8 cellular contexts compared by ENCODE assay signal in genomic region chr10:79066460-79067240, GRCh38. TPM values are rescaled to one million over a fixed set of nuclear protein-coding genes. Genes with fewer than 3 reads are reported as not detected.
DNase-seq lines count a peak whose midpoint lies in the region; ATAC-seq and TF ChIP-seq lines count a peak whose summit lies in the region.

No MANE protein-coding gene starts in this region.

- peak; percentile 20 for TF ChIP-seq CTCF in astrocyte of the cerebellum (IDR thresholded peaks at IDR 0.05; ENCODE audit: low read depth, low read length, missing control alignments)

- H3K4me1 Mint-ChIP-seq in activated naive CD4-positive, alpha-beta T cell treated with anti-CD3 and anti-CD28 coated beads for 36 hours (ENCODE audit: low read depth), result peaks cover 36% of the 10 kb centered on the region
- peaks cover 20 to 27% of the 10 kb centered on the region in 2 donors for H3K4me1 Mint-ChIP-seq in immature natural killer cell
- H3K4me1 Mint-ChIP-seq in stimulated activated memory B cell treated with anti-CD40 and anti-IgM and Interleukin-4, amounts not matched to agents 10 μg/mL and 1 μg/mL and 100 μg/mL, for 72 hours, result peaks cover 30% of the 10 kb centered on the region

- intact Hi-C loops in activated naive CD4-positive, alpha-beta T cell treated with anti-CD3 and anti-CD28 coated beads for 36 hours (cut with micrococcal nuclease), result loop anchor here (5.0 kb wide), 4 partner anchors 256 to 1034 kb away; partner anchors contain the start of gene RPS24

- H3K36me3 Mint-ChIP-seq in activated naive CD4-positive, alpha-beta T cell treated with anti-CD3 and anti-CD28 coated beads for 36 hours (ENCODE audit: low read depth), result no peaks in the 10 kb centered on the region
- H3K36me3 Mint-ChIP-seq in activated naive CD4-positive, alpha-beta T cell treated with anti-CD3 and anti-CD28 coated beads, Interleukin-2, amount 50 U/mL, for 72 hours, result no peaks in the 10 kb centered on the region
- no peaks in the 10 kb centered on the region for H3K36me3 Mint-ChIP-seq in immature natural killer cell
- H3K36me3 Mint-ChIP-seq in stimulated activated memory B cell treated with anti-CD40 and anti-IgM and Interleukin-4, amounts not matched to agents 10 μg/mL and 1 μg/mL and 100 μg/mL, for 72 hours, result no peaks in the 10 kb centered on the region

- H3K4me3 Mint-ChIP-seq in activated naive CD4-positive, alpha-beta T cell treated with anti-CD3 and anti-CD28 coated beads for 36 hours, result peak overlapping the region; percentile 29
- peak overlapping the region; percentile 53 to 94 (median 62) for H3K4me3 Mint-ChIP-seq in immature natural killer cell
- peak overlapping the region; percentile 78 for H3K4me3 Mint-ChIP-seq in stimulated activated memory B cell treated with anti-CD40 and anti-IgM and Interleukin-4, amounts not matched to agents 10 μg/mL and 1 μg/mL and 100 μg/mL, for 72 hours

- peak; percentile 44 for DNase-seq in activated naive CD4-positive, alpha-beta T cell treated with anti-CD3 and anti-CD28 coated beads for 36 hours
- DNase-seq in activated naive CD4-positive, alpha-beta T cell treated with anti-CD3 and anti-CD28 coated beads, Interleukin-2, amount 50 U/mL, for 72 hours (ENCODE audit: low spot score in 2 of 2), result no peak
- peak; percentile 58 for DNase-seq in NCI-H146 treated with DMSO at 0.1 percent for 48 hours (lab: John Stamatoyannopoulos, UW; ENCODE audit: unreplicated experiment)
- DNase-seq in astrocyte of the cerebellum (ENCODE audit: low read depth), result no peak
- no peak for DNase-seq in immature natural killer cell
- no peak for DNase-seq in NCI-H187 (lab: John Stamatoyannopoulos, UW)

- no peak for ATAC-seq in activated naive CD4-positive, alpha-beta T cell treated with anti-CD3 and anti-CD28 coated beads, Interleukin-2, amount 50 U/mL, for 72 hours
- ATAC-seq in stimulated activated memory B cell treated with anti-CD40 and anti-IgM and Interleukin-4, amounts not matched to agents 10 μg/mL and 1 μg/mL and 100 μg/mL, for 72 hours, result no peak
- no peak for ATAC-seq in GM19397 (IDR thresholded peaks at IDR 0.05; ENCODE audit: unreplicated experiment)

- CTCF ChIA-PET in activated naive CD4-positive, alpha-beta T cell treated with anti-CD3 and anti-CD28 coated beads for 36 hours (lab: Charles Lee), result interaction anchor here (0.7 to 1.3 kb wide), 3 partner anchors 9 to 366 kb away, joined by 3 read pairs; no protein-coding TSS in a partner anchor

- H3K27ac Mint-ChIP-seq in activated naive CD4-positive, alpha-beta T cell treated with anti-CD3 and anti-CD28 coated beads for 36 hours, result no peak overlapping the region
- H3K27ac Mint-ChIP-seq in activated naive CD4-positive, alpha-beta T cell treated with anti-CD3 and anti-CD28 coated beads, Interleukin-2, amount 50 U/mL, for 72 hours, result no peak overlapping the region
- peak overlapping the region in 5 of 6 donors; percentile 14 to 48 (median 35) for H3K27ac Mint-ChIP-seq in immature natural killer cell
- peak overlapping the region; percentile 18 for H3K27ac Mint-ChIP-seq in stimulated activated memory B cell treated with anti-CD40 and anti-IgM and Interleukin-4, amounts not matched to agents 10 μg/mL and 1 μg/mL and 100 μg/mL, for 72 hours

- peaks cover 5% of the 10 kb centered on the region for H3K27me3 Mint-ChIP-seq in activated naive CD4-positive, alpha-beta T cell treated with anti-CD3 and anti-CD28 coated beads for 36 hours (ENCODE audit: low read depth)
- H3K27me3 Mint-ChIP-seq in immature natural killer cell (ENCODE audit: low read depth in 3 of 3), result peaks cover 4 to 11% (median 6%) of the 10 kb centered on the region in 3 donors
- peaks cover 19% of the 10 kb centered on the region for H3K27me3 Mint-ChIP-seq in stimulated activated memory B cell treated with anti-CD40 and anti-IgM and Interleukin-4, amounts not matched to agents 10 μg/mL and 1 μg/mL and 100 μg/mL, for 72 hours

- in situ Hi-C loops in astrocyte of the cerebellum (cut with HindIII; ENCODE audit: low sequenced_read_pairs), result no loop called here

- H3K4me3 ChIP-seq in astrocyte of the cerebellum (ENCODE audit: low read depth, low read length), result peak overlapping the region; percentile 98

- H3K9me3 Mint-ChIP-seq in activated naive CD4-positive, alpha-beta T cell treated with anti-CD3 and anti-CD28 coated beads for 36 hours, result no peaks in the 10 kb centered on the region
- no peaks in the 10 kb centered on the region for H3K9me3 Mint-ChIP-seq in activated naive CD4-positive, alpha-beta T cell treated with anti-CD3 and anti-CD28 coated beads, Interleukin-2, amount 50 U/mL, for 72 hours
- H3K9me3 Mint-ChIP-seq in immature natural killer cell, result no peaks in the 10 kb centered on the region
- H3K9me3 Mint-ChIP-seq in stimulated activated memory B cell treated with anti-CD40 and anti-IgM and Interleukin-4, amounts not matched to agents 10 μg/mL and 1 μg/mL and 100 μg/mL, for 72 hours, result no peaks in the 10 kb centered on the region

RNA-seq across cellular contexts. Expression of gene ZMIZ1, which starts 2.1 kb away (rescaled TPM):
- total RNA-seq in activated naive CD4-positive, alpha-beta T cell treated with anti-CD3 and anti-CD28 coated beads for 36 hours, result 10 to 100 TPM; 15.6 to 18.3 TPM
- total RNA-seq in activated naive CD4-positive, alpha-beta T cell treated with anti-CD3 and anti-CD28 coated beads, Interleukin-2, amount 50 U/mL, for 72 hours, result 10 to 100 TPM; 16.1 to 42.7 TPM
- 1 to 10 TPM; 1.2 to 9.5 (median 1.8) TPM for polyA plus RNA-seq in immature natural killer cell

Comparison
In these comparisons a context has a peak if more than half of its experiments do, and no peak if none do; other contexts are left out.
1. DNase-seq: peak in activated naive CD4-positive, alpha-beta T cell treated with anti-CD3 and anti-CD28 coated beads for 36 hours (single experiment) and NCI-H146 treated with DMSO at 0.1 percent for 48 hours (single experiment); none in activated naive CD4-positive, alpha-beta T cell treated with anti-CD3 and anti-CD28 coated beads, Interleukin-2, amount 50 U/mL, for 72 hours (0 of 2), astrocyte of the cerebellum (single experiment), immature natural killer cell (0 of 3) and NCI-H187 (0 of 2).
2. H3K27ac Mint-ChIP-seq: peak in immature natural killer cell (5 of 6) and stimulated activated memory B cell treated with anti-CD40 and anti-IgM and Interleukin-4, amounts not matched to agents 10 μg/mL and 1 μg/mL and 100 μg/mL, for 72 hours (single experiment); none in activated naive CD4-positive, alpha-beta T cell treated with anti-CD3 and anti-CD28 coated beads for 36 hours (single experiment) and activated naive CD4-positive, alpha-beta T cell treated with anti-CD3 and anti-CD28 coated beads, Interleukin-2, amount 50 U/mL, for 72 hours (0 of 2).
3. Peak in every context shown above with its lines, with median percentiles within 50 percentile points of each other: H3K4me3 Mint-ChIP-seq.